ENCODE assay signal across 16 cellular contexts in the genomic region with DNA sequence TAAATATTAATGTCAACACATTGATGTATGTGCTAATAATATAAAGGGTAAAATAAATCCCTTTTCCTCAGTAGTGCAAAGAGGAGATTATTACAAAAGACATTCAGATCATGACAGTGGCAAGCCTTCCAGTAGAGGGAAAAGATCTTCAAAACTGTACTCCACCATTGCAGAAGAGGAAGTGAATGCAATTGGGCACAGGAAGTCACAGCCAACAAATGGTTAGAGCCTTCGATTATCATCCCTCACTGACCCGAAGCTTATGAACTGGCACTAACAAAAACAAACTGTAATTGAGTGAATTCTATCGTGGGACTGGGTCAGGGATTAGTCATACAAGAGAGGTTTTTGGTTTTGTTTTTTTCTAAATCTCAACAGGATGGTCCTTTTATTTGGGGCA.
"Had no signal": no experiment of that assay in that cellular context is flagged by ENCODE, and none has a peak within 500 bp of the region (broad histone marks: within the 10 kb centered on the region; RNA-seq: fewer than 3 reads in every experiment).

No MANE protein-coding gene starts in this region.

- H3K9me3 Mint-ChIP-seq: activated CD4-positive, alpha-beta memory T cell treated with anti-CD3 and anti-CD28 coated beads for 36 hours; activated naive CD4-positive, alpha-beta T cell treated with anti-CD3 and anti-CD28 coated beads, Interleukin-2, amount 50 U/mL, for 24 hours; activated T-cell treated with anti-CD3 and anti-CD28 coated beads, Interleukin-2, amount 50 U/mL, for 24 hours; immature natural killer cell; nephron progenitor cell had no signal

- H3K36me3 Mint-ChIP-seq: activated CD4-positive, alpha-beta memory T cell treated with anti-CD3 and anti-CD28 coated beads for 36 hours; immature natural killer cell had no signal

- H3K27me3 Mint-ChIP-seq: activated CD4-positive, alpha-beta memory T cell treated with anti-CD3 and anti-CD28 coated beads for 36 hours; activated naive CD4-positive, alpha-beta T cell treated with anti-CD3 and anti-CD28 coated beads, Interleukin-2, amount 50 U/mL, for 24 hours; activated T-cell treated with anti-CD3 and anti-CD28 coated beads, Interleukin-2, amount 50 U/mL, for 24 hours had no signal

- H3K4me3 Mint-ChIP-seq: activated CD4-positive, alpha-beta memory T cell treated with anti-CD3 and anti-CD28 coated beads for 36 hours; activated naive CD4-positive, alpha-beta T cell treated with anti-CD3 and anti-CD28 coated beads, Interleukin-2, amount 50 U/mL, for 24 hours; activated T-cell treated with anti-CD3 and anti-CD28 coated beads, Interleukin-2, amount 50 U/mL, for 24 hours; immature natural killer cell; nephron progenitor cell had no signal

- FAIRE-seq: small intestine had no signal

- ATAC-seq: gastrocnemius medialis; heart left ventricle; stimulated activated naive CD8-positive, alpha-beta T cell treated with anti-CD3 and anti-CD28 coated beads, Interleukin-15, Interleukin-2, amounts not matched to agents 100 U/mL and 50 U/mL, for 24 hours had no signal

- H3K27ac Mint-ChIP-seq: activated CD4-positive, alpha-beta memory T cell treated with anti-CD3 and anti-CD28 coated beads for 36 hours; activated naive CD4-positive, alpha-beta T cell treated with anti-CD3 and anti-CD28 coated beads, Interleukin-2, amount 50 U/mL, for 24 hours; activated T-cell treated with anti-CD3 and anti-CD28 coated beads, Interleukin-2, amount 50 U/mL, for 24 hours; immature natural killer cell; nephron progenitor cell had no signal

- DNase-seq: activated CD4-positive, alpha-beta memory T cell treated with anti-CD3 and anti-CD28 coated beads for 36 hours; activated CD4-positive, alpha-beta T cell treated with anti-CD3 and anti-CD28 coated beads for 1 hour; activated effector memory CD4-positive, alpha-beta T cell treated with Interleukin-2 at 50 U/mL for 16 hours; activated T-cell treated with anti-CD3 and anti-CD28 coated beads, Interleukin-2, amount 50 U/mL, for 24 hours; adrenal gland; gastrocnemius medialis; heart left ventricle; immature natural killer cell; nephron progenitor cell; occipital lobe; small intestine; stimulated activated CD4-positive, alpha-beta T cell treated with anti-CD3 and anti-CD28 coated beads, Interleukin-4, amount 100 ng/mL, for 4 hours; stimulated activated CD8-positive, alpha-beta memory T cell treated with anti-CD3 and anti-CD28 coated beads, Interleukin-4, amount 100 ng/mL, for 48 hours; stimulated activated naive CD8-positive, alpha-beta T cell treated with anti-CD3 and anti-CD28 coated beads, Interleukin-15, Interleukin-2, amounts not matched to agents 100 U/mL and 50 U/mL, for 24 hours; upper lobe of left lung had no signal

- H3K4me1 Mint-ChIP-seq: activated naive CD4-positive, alpha-beta T cell treated with anti-CD3 and anti-CD28 coated beads, Interleukin-2, amount 50 U/mL, for 24 hours; immature natural killer cell; nephron progenitor cell had no signal
